Comparison of ENCODE assay signal across 10 cellular contexts in genomic region chr2:149767516-149767974, GRCh38.
DNase-seq lines count a peak whose midpoint lies in the region; ATAC-seq and TF ChIP-seq lines count a peak whose summit lies in the region.
"Had no signal": no experiment of that assay in that cellular context is flagged by ENCODE, and none has a peak within 500 bp of the region (broad histone marks: within the 10 kb centered on the region; RNA-seq: fewer than 3 reads in every experiment).

No MANE protein-coding gene starts in this region.

- CTCF ChIA-PET in Panc1 (lab: Charles Lee) (no interaction called here), Caco-2 (lab: Charles Lee) (interaction anchor here (0.5 kb wide), 1 partner anchor 115 kb away, joined by 3 read pairs; no protein-coding TSS in a partner anchor)

- intact Hi-C loops in Panc1 (cut with micrococcal nuclease; ENCODE audit: unreplicated experiment) (loop anchor here (5.0 kb wide), 1 partner anchor 170 kb away; no protein-coding TSS in a partner anchor), Caco-2 (cut with micrococcal nuclease; ENCODE audit: unreplicated experiment) (no loop called here)

- H3K4me1 ChIP-seq in Panc1 (ENCODE audit: control insufficient read depth, insufficient read depth, low read length) (peaks cover 25% of the 10 kb centered on the region), Caco-2 (no peaks in the 10 kb centered on the region)

- DNase-seq in G401 (ENCODE audit: low spot score) (peak; percentile 33), Panc1 (ENCODE audit: low read depth, low spot score) (no peak), fibroblast of peridontal ligament (ENCODE audit: extremely low read depth) (peak; percentile 64), renal cortical epithelial cell (ENCODE audit: low read depth) (peak; percentile 72), Caco-2 (no peak), NCI-H524 treated with DMSO at 0.1 percent for 48 hours (lab: John Stamatoyannopoulos, UW) (no peak)
- DNase-seq: activated effector memory CD4-positive, alpha-beta T cell treated with anti-CD3 and anti-CD28 coated beads, Interleukin-2, amount 50 U/mL, for 16 hours had no signal

- H3K27ac Mint-ChIP-seq in Caco-2 (ENCODE audit: unreplicated experiment): no peak overlapping the region

- ATAC-seq in Panc1 (0 out of 2 replicates have a peak, but pooled peaks have one; percentile 57), HG02571 (IDR thresholded peaks at IDR 0.05; ENCODE audit: unreplicated experiment) (no peak), HG02588 (IDR thresholded peaks at IDR 0.05; ENCODE audit: unreplicated experiment) (no peak)
- ATAC-seq: Right ventricle myocardium inferior had no signal

- H3K36me3 Mint-ChIP-seq in Caco-2 (ENCODE audit: insufficient read depth, unreplicated experiment): no peaks in the 10 kb centered on the region

- TF ChIP-seq CTCF in Panc1 (IDR thresholded peaks at IDR 0.05) (no peak), Caco-2 (IDR thresholded peaks at IDR 0.05; ENCODE audit: insufficient read depth in 1 of 2, low read depth in 1 of 2, low read length in 1 of 2, severe bottlenecking in 1 of 2, unreplicated experiment in 1 of 2) (no peak)

- H3K27me3 ChIP-seq in Panc1 (ENCODE audit: control insufficient read depth, insufficient read depth, low read length) (no peaks in the 10 kb centered on the region), Caco-2 (replicated peaks; ENCODE audit: control insufficient read depth, insufficient read depth, low read length) (no peaks in the 10 kb centered on the region)

- no peaks in the 10 kb centered on the region for H3K9me3 Mint-ChIP-seq in Caco-2 (ENCODE audit: unreplicated experiment)

- no peak overlapping the region for H3K4me3 Mint-ChIP-seq in Caco-2 (ENCODE audit: unreplicated experiment)

- H3K9me3 ChIP-seq in Panc1 (ENCODE audit: control insufficient read depth, insufficient read depth, low read depth, low read length): no peaks in the 10 kb centered on the region
- H3K9me3 ChIP-seq in Caco-2: no peaks in the 10 kb centered on the region

- H3K4me3 ChIP-seq in Panc1 (ENCODE audit: low read depth in 2 of 2, low read length in 2 of 2) (no peak overlapping the region; a peak in 1 of 4 replicates), Caco-2 (ENCODE audit: low read depth, low read length) (no peak overlapping the region)

- H3K27me3 Mint-ChIP-seq in Caco-2 (ENCODE audit: insufficient read depth, unreplicated experiment): no peaks in the 10 kb centered on the region

- peak overlapping the region; percentile 88 for H3K27ac ChIP-seq in Panc1 (ENCODE audit: low read length)

- H3K4me1 Mint-ChIP-seq in Caco-2 (ENCODE audit: low read depth, unreplicated experiment): no peaks in the 10 kb centered on the region

- BruUV-seq in Panc1 (replicated peaks; lab: Mats Ljungman, UMichigan): no TSS peak
- no TSS peak for BruUV-seq in Caco-2 (replicated peaks; lab: Mats Ljungman, UMichigan)

- in situ Hi-C loops in G401 (cut with HindIII; ENCODE audit: low sequenced_read_pairs) (no loop called here), Panc1 (cut with HindIII; ENCODE audit: low pct_unique_long_range_greater_than_20kb, low sequenced_read_pairs) (no loop called here)

- H3K36me3 ChIP-seq in Panc1 (ENCODE audit: control insufficient read depth, insufficient read depth, low read length): no peaks in the 10 kb centered on the region
- no peaks in the 10 kb centered on the region for H3K36me3 ChIP-seq in Caco-2 (ENCODE audit: control insufficient read depth, insufficient read depth, low read length)

- POLR2A ChIA-PET in Panc1 (lab: Charles Lee): no interaction called here
- POLR2A ChIA-PET in Caco-2 (lab: Charles Lee): no interaction called here

Comparison
In these comparisons a context has a peak if more than half of its experiments do, and no peak if none do; other contexts are left out.
1. DNase-seq: peak in G401 (single experiment), fibroblast of peridontal ligament (single experiment) and renal cortical epithelial cell (single experiment); none in Panc1 (single experiment), Caco-2 (0 of 2) and NCI-H524 treated with DMSO at 0.1 percent for 48 hours (single experiment).